ENCODE assay signal across 12 cellular contexts in genomic region chr17:40558300-40558584, GRCh38. TPM values are rescaled to one million over a fixed set of nuclear protein-coding genes. Genes with fewer than 3 reads are reported as not detected.
DNase-seq lines count a peak whose midpoint lies in the region; ATAC-seq and TF ChIP-seq lines count a peak whose summit lies in the region.
"Had no signal": no experiment of that assay in that cellular context is flagged by ENCODE, and none has a peak within 500 bp of the region (broad histone marks: within the 10 kb centered on the region; RNA-seq: fewer than 3 reads in every experiment).

No MANE protein-coding gene starts in this region.

- H2AFZ ChIP-seq in mesenchymal stem cell (ENCODE audit: low read depth, low read length), result no peak overlapping the region

- peaks cover 97% of the 10 kb centered on the region for H3K36me3 Mint-ChIP-seq in activated CD4-positive, alpha-beta memory T cell treated with anti-CD3 and anti-CD28 coated beads for 36 hours
- peaks cover 46% of the 10 kb centered on the region for H3K36me3 Mint-ChIP-seq in activated CD4-positive, alpha-beta memory T cell treated with anti-CD3 and anti-CD28 coated beads, Interleukin-2, amount 10 ng/mL, durations not matched to agents 7 days and 5 days (ENCODE audit: low read depth)
- H3K36me3 Mint-ChIP-seq in activated CD8-positive, alpha-beta T cell treated with anti-CD3 and anti-CD28 coated beads for 36 hours (ENCODE audit: low read depth), result peaks cover 100% of the 10 kb centered on the region

- no peak for DNase-seq in activated CD4-positive, alpha-beta memory T cell treated with anti-CD3 and anti-CD28 coated beads for 36 hours
- no peak for DNase-seq in activated CD4-positive, alpha-beta memory T cell treated with anti-CD3 and anti-CD28 coated beads, Interleukin-2, amount 10 ng/mL, durations not matched to agents 7 days and 5 days
- DNase-seq in activated CD8-positive, alpha-beta T cell treated with anti-CD3 and anti-CD28 coated beads for 36 hours, result no peak
- DNase-seq in mesenchymal stem cell (no peak), suprapubic skin (ENCODE audit: low spot score in 2 of 2) (peak in 1 of 2 donors; percentile 60), GM19240 (ENCODE audit: insufficient read length, low spot score) (no peak), mucosa of gallbladder (ENCODE audit: low spot score) (no peak)
- DNase-seq: ACHN; amniotic stem cell; stimulated activated CD4-positive, alpha-beta T cell treated with anti-CD3 and anti-CD28 coated beads, Interleukin-4, amount 100 ng/mL, for 1 hour had no signal

- H4K91ac ChIP-seq in mesenchymal stem cell (ENCODE audit: low read length), result no peak overlapping the region

- no peak for TF ChIP-seq EP300 in suprapubic skin (IDR thresholded peaks at IDR 0.05)

- peak overlapping the region; percentile 81 for H3K9ac ChIP-seq in mesenchymal stem cell (ENCODE audit: low read length)

- no peaks in the 10 kb centered on the region for H3K27me3 ChIP-seq in mesenchymal stem cell (ENCODE audit: control insufficient read depth in 1 of 2, insufficient read depth in 1 of 2, low read length in 2 of 2)
- H3K27me3 ChIP-seq in suprapubic skin, result no peaks in the 10 kb centered on the region

- no peak for TF ChIP-seq POLR2A in suprapubic skin (IDR thresholded peaks at IDR 0.05)

- H3K4me3 ChIP-seq in mesenchymal stem cell (ENCODE audit: insufficient read depth in 1 of 2, low read depth in 1 of 2, low read length in 2 of 2), result peak overlapping the region in 1 of 2 experiments; percentile 16
- H3K4me3 ChIP-seq in suprapubic skin, result no peak overlapping the region

- H3K9me3 Mint-ChIP-seq in activated CD4-positive, alpha-beta memory T cell treated with anti-CD3 and anti-CD28 coated beads for 36 hours, result no peaks in the 10 kb centered on the region
- no peaks in the 10 kb centered on the region for H3K9me3 Mint-ChIP-seq in activated CD4-positive, alpha-beta memory T cell treated with anti-CD3 and anti-CD28 coated beads, Interleukin-2, amount 10 ng/mL, durations not matched to agents 7 days and 5 days
- no peaks in the 10 kb centered on the region for H3K9me3 Mint-ChIP-seq in activated CD8-positive, alpha-beta T cell treated with anti-CD3 and anti-CD28 coated beads for 36 hours

- no peak overlapping the region for H3K14ac ChIP-seq in mesenchymal stem cell (ENCODE audit: low read length in 2 of 2)

- ATAC-seq in activated CD8-positive, alpha-beta T cell treated with anti-CD3 and anti-CD28 coated beads for 36 hours, result no peak
- ATAC-seq in HG03439 (IDR thresholded peaks at IDR 0.05; ENCODE audit: unreplicated experiment), result no peak

- no peak overlapping the region for H3K23ac ChIP-seq in mesenchymal stem cell (ENCODE audit: low read length in 2 of 2)

- H3K9me3 ChIP-seq in mesenchymal stem cell (ENCODE audit: control insufficient read depth, low read length) (no peaks in the 10 kb centered on the region), suprapubic skin (no peaks in the 10 kb centered on the region)

- H3K4ac ChIP-seq in mesenchymal stem cell (ENCODE audit: low read depth in 1 of 2, low read length in 2 of 2), result no peak overlapping the region

- H2AK5ac ChIP-seq in mesenchymal stem cell (ENCODE audit: low read length, severe bottlenecking), result peak overlapping the region; percentile 1

- no peak overlapping the region for H3K27ac ChIP-seq in mesenchymal stem cell (ENCODE audit: low read length, poor library complexity, severe bottlenecking)
- peak overlapping the region; percentile 72 for H3K27ac ChIP-seq in suprapubic skin

- POLR2A ChIA-PET in activated CD4-positive, alpha-beta memory T cell treated with anti-CD3 and anti-CD28 coated beads for 36 hours (lab: Charles Lee), result interaction anchor here (6.9 kb wide), 1 partner anchor 17 kb away, joined by 104 read pairs; no protein-coding TSS in a partner anchor
- POLR2A ChIA-PET in activated CD4-positive, alpha-beta memory T cell treated with anti-CD3 and anti-CD28 coated beads, Interleukin-2, amount 10 ng/mL, durations not matched to agents 7 days and 5 days (lab: Charles Lee), result interaction anchor here (6.8 to 7.4 kb wide), 3 partner anchors 10 to 139 kb away, joined by 56 to 81 read pairs (median 61); partner anchors contain the start of gene TOP2A
- POLR2A ChIA-PET in activated CD8-positive, alpha-beta T cell treated with anti-CD3 and anti-CD28 coated beads for 36 hours (lab: Charles Lee), result interaction anchor here (1.0 to 22.7 kb wide), 5 partner anchors 6 to 82 kb away, joined by 3 to 787 read pairs (median 178); no protein-coding TSS in a partner anchor

- 93% methylated on average over 3 of the region's 7 CpGs for WGBS in mesenchymal stem cell
- WGBS in suprapubic skin, result 77% methylated on average over 7 of the region's 7 CpGs

- TF ChIP-seq CTCF in activated CD8-positive, alpha-beta T cell treated with anti-CD3 and anti-CD28 coated beads for 36 hours (IDR thresholded peaks at IDR 0.05), result no peak
- TF ChIP-seq CTCF in suprapubic skin (IDR thresholded peaks at IDR 0.05), result no peak

- H3K4me2 ChIP-seq in mesenchymal stem cell (ENCODE audit: low read length, poor library complexity, severe bottlenecking), result no peak overlapping the region

- H3K4me3 Mint-ChIP-seq in activated CD4-positive, alpha-beta memory T cell treated with anti-CD3 and anti-CD28 coated beads for 36 hours, result peak overlapping the region; percentile 9
- H3K4me3 Mint-ChIP-seq in activated CD4-positive, alpha-beta memory T cell treated with anti-CD3 and anti-CD28 coated beads, Interleukin-2, amount 10 ng/mL, durations not matched to agents 7 days and 5 days, result no peak overlapping the region
- H3K4me3 Mint-ChIP-seq in activated CD8-positive, alpha-beta T cell treated with anti-CD3 and anti-CD28 coated beads for 36 hours, result peak overlapping the region; percentile 46

- H3K4me1 ChIP-seq in mesenchymal stem cell (ENCODE audit: control insufficient read depth, insufficient read depth, low read depth, low read length) (peaks cover 29% of the 10 kb centered on the region), suprapubic skin (peaks cover 67% of the 10 kb centered on the region)

- H2BK12ac ChIP-seq in mesenchymal stem cell (ENCODE audit: low read length in 2 of 2), result peak overlapping the region; percentile 9 to 59

- no peak overlapping the region for H4K8ac ChIP-seq in mesenchymal stem cell (ENCODE audit: low read length)

- no peak overlapping the region for H2BK15ac ChIP-seq in mesenchymal stem cell (ENCODE audit: low read depth, poor library complexity, severe bottlenecking)

- H3K79me1 ChIP-seq in mesenchymal stem cell (replicated peaks; ENCODE audit: low read length, poor library complexity, severe bottlenecking), result no peaks in the 10 kb centered on the region

- peak overlapping the region; percentile 59 for H3K27ac Mint-ChIP-seq in activated CD4-positive, alpha-beta memory T cell treated with anti-CD3 and anti-CD28 coated beads for 36 hours
- no peak overlapping the region for H3K27ac Mint-ChIP-seq in activated CD4-positive, alpha-beta memory T cell treated with anti-CD3 and anti-CD28 coated beads, Interleukin-2, amount 10 ng/mL, durations not matched to agents 7 days and 5 days
- peak overlapping the region; percentile 79 for H3K27ac Mint-ChIP-seq in activated CD8-positive, alpha-beta T cell treated with anti-CD3 and anti-CD28 coated beads for 36 hours

- no peak overlapping the region for H2BK5ac ChIP-seq in mesenchymal stem cell (ENCODE audit: low read depth, low read length, poor library complexity, severe bottlenecking)

- H3K36me3 ChIP-seq in mesenchymal stem cell (ENCODE audit: control insufficient read depth in 1 of 2, insufficient read depth in 2 of 2, low read depth in 1 of 2, low read length in 2 of 2) (peaks cover 3 to 15% of the 10 kb centered on the region in 2 experiments), suprapubic skin (no peaks in the 10 kb centered on the region)

- CTCF ChIA-PET in activated CD4-positive, alpha-beta memory T cell treated with anti-CD3 and anti-CD28 coated beads for 36 hours (lab: Charles Lee), result interaction anchor here (3.8 to 18.5 kb wide), 5 partner anchors 9 to 195 kb away, joined by 27 to 392 read pairs (median 88); partner anchors contain the start of gene GJD3
- CTCF ChIA-PET in activated CD4-positive, alpha-beta memory T cell treated with anti-CD3 and anti-CD28 coated beads, Interleukin-2, amount 10 ng/mL, durations not matched to agents 7 days and 5 days (lab: Charles Lee), result interaction anchor here (0.6 to 13.0 kb wide), 4 partner anchors 10 to 141 kb away, joined by 3 to 266 read pairs (median 49); partner anchors contain the start of gene TOP2A
- CTCF ChIA-PET in activated CD8-positive, alpha-beta T cell treated with anti-CD3 and anti-CD28 coated beads for 36 hours (lab: Charles Lee), result interaction anchor here (1.4 to 22.4 kb wide), 4 partner anchors 9 to 196 kb away, joined by 3 to 336 read pairs (median 174); no protein-coding TSS in a partner anchor

- H3K18ac ChIP-seq in mesenchymal stem cell (ENCODE audit: low read depth in 1 of 2, low read length in 2 of 2), result peak overlapping the region in 1 of 2 experiments; percentile 4

- H3K4me1 Mint-ChIP-seq in activated CD4-positive, alpha-beta memory T cell treated with anti-CD3 and anti-CD28 coated beads for 36 hours (ENCODE audit: low read depth), result peaks cover 90% of the 10 kb centered on the region
- H3K4me1 Mint-ChIP-seq in activated CD4-positive, alpha-beta memory T cell treated with anti-CD3 and anti-CD28 coated beads, Interleukin-2, amount 10 ng/mL, durations not matched to agents 7 days and 5 days, result peaks cover 76% of the 10 kb centered on the region
- peaks cover 78% of the 10 kb centered on the region for H3K4me1 Mint-ChIP-seq in activated CD8-positive, alpha-beta T cell treated with anti-CD3 and anti-CD28 coated beads for 36 hours (ENCODE audit: low read depth)

- H3K27me3 Mint-ChIP-seq in activated CD4-positive, alpha-beta memory T cell treated with anti-CD3 and anti-CD28 coated beads for 36 hours, result no peaks in the 10 kb centered on the region
- peaks cover 21% of the 10 kb centered on the region for H3K27me3 Mint-ChIP-seq in activated CD4-positive, alpha-beta memory T cell treated with anti-CD3 and anti-CD28 coated beads, Interleukin-2, amount 10 ng/mL, durations not matched to agents 7 days and 5 days
- no peaks in the 10 kb centered on the region for H3K27me3 Mint-ChIP-seq in activated CD8-positive, alpha-beta T cell treated with anti-CD3 and anti-CD28 coated beads for 36 hours

- intact Hi-C loops in activated CD4-positive, alpha-beta memory T cell treated with anti-CD3 and anti-CD28 coated beads for 36 hours (cut with micrococcal nuclease), result no loop called here
- intact Hi-C loops in activated CD8-positive, alpha-beta T cell treated with anti-CD3 and anti-CD28 coated beads for 36 hours (cut with micrococcal nuclease), result no loop called here

- peak overlapping the region; percentile 80 for H2BK120ac ChIP-seq in mesenchymal stem cell (ENCODE audit: low read depth, low read length)

RNA-seq across cellular contexts. Expression of gene CCR7, which starts 7.0 kb away (rescaled TPM):
- 100 to 1,000 TPM; 137 to 145 TPM for total RNA-seq in activated CD4-positive, alpha-beta memory T cell treated with anti-CD3 and anti-CD28 coated beads for 36 hours
- 10 to 100 TPM; 43.3 to 44.6 TPM for total RNA-seq in activated CD4-positive, alpha-beta memory T cell treated with anti-CD3 and anti-CD28 coated beads, Interleukin-2, amount 10 ng/mL, durations not matched to agents 7 days and 5 days
- total RNA-seq in activated CD8-positive, alpha-beta T cell treated with anti-CD3 and anti-CD28 coated beads for 36 hours, result 100 to 1,000 TPM; 297 to 302 TPM
- polyA plus RNA-seq in mesenchymal stem cell (2013, experiment 1 of 2), result 0.08 TPM
- 0.14 TPM for polyA plus RNA-seq in mesenchymal stem cell (2013, experiment 2 of 2)
- total RNA-seq in suprapubic skin, result 1 to 10 TPM in 1 of 4 donors, not detected in 3; 1.2 TPM
- 1.3 TPM for total RNA-seq in mucosa of gallbladder
- total RNA-seq: endothelial cell of umbilical vein had no signal

RNA-seq across cellular contexts. Expression of gene TNS4, which starts 56.8 kb away (rescaled TPM):
- total RNA-seq in activated CD4-positive, alpha-beta memory T cell treated with anti-CD3 and anti-CD28 coated beads for 36 hours, result 10 to 100 TPM; 14.5 to 15.2 TPM
- 10 to 100 TPM in 1 of 2 experiments, 1 to 10 TPM in 1; 9.5 to 12.7 TPM for total RNA-seq in activated CD4-positive, alpha-beta memory T cell treated with anti-CD3 and anti-CD28 coated beads, Interleukin-2, amount 10 ng/mL, durations not matched to agents 7 days and 5 days
- total RNA-seq in activated CD8-positive, alpha-beta T cell treated with anti-CD3 and anti-CD28 coated beads for 36 hours, result 1 to 10 TPM; 5.8 to 6.3 TPM
- polyA plus RNA-seq in mesenchymal stem cell (2013, experiment 1 of 2), result not detected
- 0.12 TPM for polyA plus RNA-seq in mesenchymal stem cell (2013, experiment 2 of 2)
- total RNA-seq in suprapubic skin (1,000 to 10,000 TPM in 2 of 4 donors, 100 to 1,000 TPM in 2; 730 to 1,745 (median 1,078) TPM), mucosa of gallbladder (0.23 TPM)
- total RNA-seq: endothelial cell of umbilical vein had no signal
- polyA plus RNA-seq: endothelial cell of umbilical vein had no signal

Comparison
In these comparisons a context has a peak if more than half of its experiments do, and no peak if none do; other contexts are left out.
1. RNA of gene CCR7, which starts 7.0 kb away (total RNA-seq): 297 to 302 TPM in activated CD8-positive, alpha-beta T cell treated with anti-CD3 and anti-CD28 coated beads for 36 hours, 137 to 145 TPM in activated CD4-positive, alpha-beta memory T cell treated with anti-CD3 and anti-CD28 coated beads for 36 hours and 43.3 to 44.6 TPM in activated CD4-positive, alpha-beta memory T cell treated with anti-CD3 and anti-CD28 coated beads, Interleukin-2, amount 10 ng/mL, durations not matched to agents 7 days and 5 days; 1.3 TPM in mucosa of gallbladder (single experiment) and 1.2 TPM in suprapubic skin; every median in the first group is over 10 times any median in the second.
2. RNA of gene TNS4, which starts 56.8 kb away (total RNA-seq): 730 to 1,745 TPM in suprapubic skin; 14.5 to 15.2 TPM in activated CD4-positive, alpha-beta memory T cell treated with anti-CD3 and anti-CD28 coated beads for 36 hours, 9.5 to 12.7 TPM in activated CD4-positive, alpha-beta memory T cell treated with anti-CD3 and anti-CD28 coated beads, Interleukin-2, amount 10 ng/mL, durations not matched to agents 7 days and 5 days, 5.8 to 6.3 TPM in activated CD8-positive, alpha-beta T cell treated with anti-CD3 and anti-CD28 coated beads for 36 hours and 0.23 TPM in mucosa of gallbladder (single experiment); every median in the first group is over 10 times any median in the second.